In the genomic region with DNA sequence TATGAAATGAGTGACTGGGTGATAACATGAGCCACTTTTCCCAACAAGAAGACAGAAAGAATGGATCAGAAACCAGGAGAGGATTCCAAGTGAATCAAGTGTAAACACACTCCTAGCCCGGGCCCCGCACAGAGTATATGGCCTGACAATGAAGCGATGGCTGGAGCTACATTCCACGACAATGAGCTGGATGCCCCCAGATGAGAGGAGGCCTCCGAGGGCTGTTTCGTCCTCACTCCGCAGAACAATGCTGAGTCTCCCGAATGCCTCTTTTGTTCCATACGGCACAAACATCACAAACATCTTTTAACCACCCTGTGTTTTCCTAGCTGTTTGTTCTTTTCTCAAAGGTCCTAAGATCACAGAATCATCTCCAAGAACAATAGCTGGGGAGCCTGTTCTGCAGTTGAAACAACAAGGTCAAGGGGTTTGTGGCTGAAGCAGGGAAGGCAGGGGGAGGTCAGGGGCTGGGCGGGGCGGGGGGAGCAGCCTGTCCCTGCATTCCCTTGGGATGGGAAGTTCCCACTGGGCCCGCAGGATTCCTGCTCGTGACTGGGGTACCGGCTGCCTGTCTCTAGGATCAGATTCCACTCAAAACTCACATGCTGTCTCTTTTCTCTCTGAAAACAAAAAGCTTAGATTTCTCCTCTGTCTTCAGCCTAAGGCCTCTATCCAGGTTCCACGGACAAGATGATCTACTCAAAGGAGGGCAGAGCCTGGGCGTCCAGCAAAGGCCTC, we compare ENCODE assay signal across 12 cellular contexts.
A peak's percentile ranks its signal among the peaks of the same experiment; 100 is the strongest.
DNase-seq lines count a peak whose midpoint lies in the region; ATAC-seq, FAIRE-seq and TF ChIP-seq lines count a peak whose summit lies in the region.
"Had no signal": no experiment of that assay in that cellular context is flagged by ENCODE, and none has a peak within 500 bp of the region (broad histone marks: within the 10 kb centered on the region; RNA-seq: fewer than 3 reads in every experiment).

No MANE protein-coding gene starts in this region.

- peak overlapping the region; percentile 31; the same call in 1 of the 2 replicates for H3K4me2 ChIP-seq in BLaER1
- H3K4me2 ChIP-seq in neuronal stem cell (ENCODE audit: insufficient read depth, low read length, poor library complexity, severe bottlenecking): peak overlapping the region; percentile 35

- POLR2A ChIA-PET in activated CD8-positive, alpha-beta T cell treated with anti-CD3 and anti-CD28 coated beads for 36 hours (lab: Charles Lee): interaction anchor here (1.0 kb wide), 1 partner anchor 433 kb away, joined by 3 read pairs; no protein-coding TSS in a partner anchor

- H3K27ac Mint-ChIP-seq in activated CD8-positive, alpha-beta T cell treated with anti-CD3 and anti-CD28 coated beads for 36 hours: no peak overlapping the region
- no peak overlapping the region for H3K27ac Mint-ChIP-seq in activated naive CD4-positive, alpha-beta T cell treated with anti-CD3 and anti-CD28 coated beads, Interleukin-2, amount 10 ng/mL, durations not matched to agents 7 days and 5 days

- no peak overlapping the region for H2BK15ac ChIP-seq in neuronal stem cell (ENCODE audit: low read length)

- no peak for TF ChIP-seq CTCF in activated CD8-positive, alpha-beta T cell treated with anti-CD3 and anti-CD28 coated beads for 36 hours (IDR thresholded peaks at IDR 0.05)
- TF ChIP-seq CTCF in D721Med (IDR thresholded peaks at IDR 0.05; ENCODE audit: insufficient read depth, missing control alignments): no peak

- no peak overlapping the region for H3K23ac ChIP-seq in neuronal stem cell (ENCODE audit: low read depth, low read length, poor library complexity)

- intact Hi-C loops in activated CD8-positive, alpha-beta T cell treated with anti-CD3 and anti-CD28 coated beads for 36 hours (cut with micrococcal nuclease): no loop called here

- H3K14ac ChIP-seq in neuronal stem cell (ENCODE audit: low read length): no peak overlapping the region

- 0 out of 2 replicates have a peak, but pooled peaks cover 5% of the 10 kb centered on the region for H4K20me1 ChIP-seq in BLaER1

- H3K9ac ChIP-seq in BLaER1 (no peak overlapping the region), NT2/D1 (ENCODE audit: insufficient read length, low read depth) (no peak overlapping the region), neuronal stem cell (ENCODE audit: low read depth, low read length, poor library complexity) (no peak overlapping the region)

- no peak overlapping the region for H3K4me3 Mint-ChIP-seq in activated CD8-positive, alpha-beta T cell treated with anti-CD3 and anti-CD28 coated beads for 36 hours
- H3K4me3 Mint-ChIP-seq in activated naive CD4-positive, alpha-beta T cell treated with anti-CD3 and anti-CD28 coated beads, Interleukin-2, amount 10 ng/mL, durations not matched to agents 7 days and 5 days: no peak overlapping the region

- H3K27ac ChIP-seq in BLaER1 (no peak overlapping the region), neuronal stem cell (replicated peaks; ENCODE audit: low read length) (no peak overlapping the region)
- H3K27ac ChIP-seq: thoracic aorta, VCaP had no signal

- WGBS in neuronal stem cell (ENCODE audit: extremely low coverage in 2 of 2, insufficient read length in 2 of 2, insufficient replicate concordance in 1 of 2), 2 donors: no CpG with 5 or more reads among the region's 16 CpGs

- no peak for ATAC-seq in activated CD8-positive, alpha-beta T cell treated with anti-CD3 and anti-CD28 coated beads for 36 hours

- H3K18ac ChIP-seq in neuronal stem cell (ENCODE audit: low read length): no peak overlapping the region

- H3K4me1 ChIP-seq in BLaER1 (peaks cover 87% of the 10 kb centered on the region), NT2/D1 (ENCODE audit: insufficient read depth, insufficient read length) (peaks cover 18% of the 10 kb centered on the region), neuronal stem cell (ENCODE audit: control insufficient read depth in 2 of 2, insufficient read depth in 1 of 2, low read depth in 1 of 2, low read length in 2 of 2) (peaks cover 8 to 22% of the 10 kb centered on the region in 2 donors)

- CTCF ChIA-PET in activated CD8-positive, alpha-beta T cell treated with anti-CD3 and anti-CD28 coated beads for 36 hours (lab: Charles Lee): interaction anchor here (0.9 to 1.5 kb wide), 3 partner anchors 108 to 130 kb away, joined by 3 to 4 read pairs (median 3); no protein-coding TSS in a partner anchor
- CTCF ChIA-PET in activated naive CD4-positive, alpha-beta T cell treated with anti-CD3 and anti-CD28 coated beads, Interleukin-2, amount 10 ng/mL, durations not matched to agents 7 days and 5 days (lab: Charles Lee): interaction anchor here (1.5 kb wide), 1 partner anchor 14 kb away, joined by 4 read pairs; no protein-coding TSS in a partner anchor

- DNase-seq in NT2/D1 (ENCODE audit: low read depth, low spot score) (peak; percentile 87), fibroblast of gingiva (ENCODE audit: low read depth) (peak; percentile 77), neuronal stem cell (ENCODE audit: low spot score) (peak; percentile 54), RKO (ENCODE audit: low spot score) (no peak), D721Med (ENCODE audit: insufficient read length, low spot score) (no peak)
- DNase-seq in activated CD8-positive, alpha-beta T cell treated with anti-CD3 and anti-CD28 coated beads for 36 hours: no peak
- DNase-seq in activated naive CD4-positive, alpha-beta T cell treated with anti-CD3 and anti-CD28 coated beads, Interleukin-2, amount 10 ng/mL, durations not matched to agents 7 days and 5 days: no peak
- DNase-seq: cortex of kidney, DMS79 had no signal

- FAIRE-seq in D721Med (lab: Jason Lieb, UNC): no peak

- peaks cover 7% of the 10 kb centered on the region for H3K4me1 Mint-ChIP-seq in activated CD8-positive, alpha-beta T cell treated with anti-CD3 and anti-CD28 coated beads for 36 hours (ENCODE audit: low read depth)
- H3K4me1 Mint-ChIP-seq in activated naive CD4-positive, alpha-beta T cell treated with anti-CD3 and anti-CD28 coated beads, Interleukin-2, amount 10 ng/mL, durations not matched to agents 7 days and 5 days: no peaks in the 10 kb centered on the region

- peaks cover 7% of the 10 kb centered on the region for H3K79me1 ChIP-seq in neuronal stem cell (ENCODE audit: low read depth, low read length)

- H3K36me3 Mint-ChIP-seq in activated CD8-positive, alpha-beta T cell treated with anti-CD3 and anti-CD28 coated beads for 36 hours (ENCODE audit: low read depth): no peaks in the 10 kb centered on the region
- no peaks in the 10 kb centered on the region for H3K36me3 Mint-ChIP-seq in activated naive CD4-positive, alpha-beta T cell treated with anti-CD3 and anti-CD28 coated beads, Interleukin-2, amount 10 ng/mL, durations not matched to agents 7 days and 5 days

- H3K9me3 ChIP-seq in BLaER1: no peaks in the 10 kb centered on the region
- H3K9me3 ChIP-seq in NT2/D1 (ENCODE audit: insufficient read depth, low read length): no peaks in the 10 kb centered on the region
- H3K9me3 ChIP-seq in neuronal stem cell (replicated peaks in 1 of 2; ENCODE audit: control insufficient read depth in 2 of 2, insufficient read depth in 1 of 2, low read depth in 1 of 2, low read length in 2 of 2): no peaks in the 10 kb centered on the region
- H3K9me3 ChIP-seq: thoracic aorta had no signal

- no peak overlapping the region for H2BK120ac ChIP-seq in neuronal stem cell (ENCODE audit: low read depth, low read length)

- H3K27me3 Mint-ChIP-seq in activated CD8-positive, alpha-beta T cell treated with anti-CD3 and anti-CD28 coated beads for 36 hours: no peaks in the 10 kb centered on the region
- H3K27me3 Mint-ChIP-seq in activated naive CD4-positive, alpha-beta T cell treated with anti-CD3 and anti-CD28 coated beads, Interleukin-2, amount 10 ng/mL, durations not matched to agents 7 days and 5 days: no peaks in the 10 kb centered on the region

- no peak overlapping the region for H3K4ac ChIP-seq in neuronal stem cell (ENCODE audit: low read length)

- H3K36me3 ChIP-seq in BLaER1: 0 out of 2 replicates have a peak, but pooled peaks cover 3% of the 10 kb centered on the region
- peaks cover 6% of the 10 kb centered on the region for H3K36me3 ChIP-seq in NT2/D1 (ENCODE audit: insufficient read depth, insufficient read length, low read length)
- no peaks in the 10 kb centered on the region for H3K36me3 ChIP-seq in neuronal stem cell (replicated peaks in 1 of 2; ENCODE audit: control insufficient read depth in 2 of 2, insufficient read depth in 2 of 2, low read length in 2 of 2)
- H3K36me3 ChIP-seq: thoracic aorta had no signal

- H2AK5ac ChIP-seq in neuronal stem cell (ENCODE audit: low read depth, low read length): no peak overlapping the region

- no peaks in the 10 kb centered on the region for H3K9me3 Mint-ChIP-seq in activated CD8-positive, alpha-beta T cell treated with anti-CD3 and anti-CD28 coated beads for 36 hours
- no peaks in the 10 kb centered on the region for H3K9me3 Mint-ChIP-seq in activated naive CD4-positive, alpha-beta T cell treated with anti-CD3 and anti-CD28 coated beads, Interleukin-2, amount 10 ng/mL, durations not matched to agents 7 days and 5 days

- no peak overlapping the region for H4K91ac ChIP-seq in neuronal stem cell (ENCODE audit: low read depth, low read length, poor library complexity)

- no peak overlapping the region for H3K4me3 ChIP-seq in BLaER1
- H3K4me3 ChIP-seq in NT2/D1 (ENCODE audit: insufficient read length, low read depth): no peak overlapping the region
- peak overlapping the region in 1 of 2 donors; percentile 37 for H3K4me3 ChIP-seq in neuronal stem cell (ENCODE audit: low read length in 2 of 2)
- H3K4me3 ChIP-seq: thoracic aorta had no signal

- H3K27me3 ChIP-seq in BLaER1 (no peaks in the 10 kb centered on the region), NT2/D1 (ENCODE audit: insufficient read depth, insufficient read length) (no peaks in the 10 kb centered on the region), neuronal stem cell (ENCODE audit: control insufficient read depth in 3 of 3, insufficient read depth in 3 of 3, low read depth in 1 of 3, low read length in 3 of 3) (no peaks in the 10 kb centered on the region)

- peak overlapping the region; percentile 86 for H2AFZ ChIP-seq in neuronal stem cell (ENCODE audit: low read length)

- H2BK12ac ChIP-seq in neuronal stem cell (ENCODE audit: low read length): no peak overlapping the region

- H2BK5ac ChIP-seq in neuronal stem cell (ENCODE audit: low read length): no peak overlapping the region

- no peak overlapping the region for H4K8ac ChIP-seq in neuronal stem cell (ENCODE audit: low read depth, low read length)

Comparison
In these comparisons a context has a peak if more than half of its experiments do, and no peak if none do; other contexts are left out.
1. DNase-seq: peak in NT2/D1 (single experiment), fibroblast of gingiva (single experiment) and neuronal stem cell (single experiment); none in activated CD8-positive, alpha-beta T cell treated with anti-CD3 and anti-CD28 coated beads for 36 hours (single experiment), RKO (single experiment), D721Med (single experiment) and activated naive CD4-positive, alpha-beta T cell treated with anti-CD3 and anti-CD28 coated beads, Interleukin-2, amount 10 ng/mL, durations not matched to agents 7 days and 5 days (single experiment).